Comparison of ENCODE assay signal across 1 cellular context in the genomic region with DNA sequence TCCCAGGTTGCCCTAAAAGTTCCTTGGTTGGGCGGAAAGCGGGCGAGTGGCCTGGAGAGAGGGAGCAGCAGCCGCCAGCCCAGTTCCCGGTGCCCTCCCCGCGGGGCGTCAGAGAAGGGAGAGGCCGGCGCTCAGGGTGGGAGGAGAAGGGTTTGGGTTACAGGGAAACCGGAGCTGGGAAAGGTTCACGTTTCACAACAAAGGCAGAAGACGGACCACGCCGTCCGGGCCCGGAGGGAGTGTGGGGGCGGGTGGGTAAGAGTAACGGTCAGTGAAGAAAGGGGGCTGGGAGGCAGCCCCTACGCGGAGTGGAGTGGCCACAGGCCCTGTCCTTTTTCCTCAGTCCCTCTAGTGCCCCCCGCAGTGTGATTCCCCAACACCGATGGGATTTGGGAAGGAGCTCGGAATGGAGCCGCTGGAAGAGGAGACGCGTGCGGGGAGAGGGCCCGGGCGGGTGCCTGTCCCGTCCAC.
TF ChIP-seq lines count a peak whose summit lies in the region.

No MANE protein-coding gene starts in this region.

TF ChIP-seq in WTC11, 78 proteins besides CTCF, POLR2A, EP300 and RAD21 (continued from another document and continues in another):
- TF ChIP-seq, protein P1, sequence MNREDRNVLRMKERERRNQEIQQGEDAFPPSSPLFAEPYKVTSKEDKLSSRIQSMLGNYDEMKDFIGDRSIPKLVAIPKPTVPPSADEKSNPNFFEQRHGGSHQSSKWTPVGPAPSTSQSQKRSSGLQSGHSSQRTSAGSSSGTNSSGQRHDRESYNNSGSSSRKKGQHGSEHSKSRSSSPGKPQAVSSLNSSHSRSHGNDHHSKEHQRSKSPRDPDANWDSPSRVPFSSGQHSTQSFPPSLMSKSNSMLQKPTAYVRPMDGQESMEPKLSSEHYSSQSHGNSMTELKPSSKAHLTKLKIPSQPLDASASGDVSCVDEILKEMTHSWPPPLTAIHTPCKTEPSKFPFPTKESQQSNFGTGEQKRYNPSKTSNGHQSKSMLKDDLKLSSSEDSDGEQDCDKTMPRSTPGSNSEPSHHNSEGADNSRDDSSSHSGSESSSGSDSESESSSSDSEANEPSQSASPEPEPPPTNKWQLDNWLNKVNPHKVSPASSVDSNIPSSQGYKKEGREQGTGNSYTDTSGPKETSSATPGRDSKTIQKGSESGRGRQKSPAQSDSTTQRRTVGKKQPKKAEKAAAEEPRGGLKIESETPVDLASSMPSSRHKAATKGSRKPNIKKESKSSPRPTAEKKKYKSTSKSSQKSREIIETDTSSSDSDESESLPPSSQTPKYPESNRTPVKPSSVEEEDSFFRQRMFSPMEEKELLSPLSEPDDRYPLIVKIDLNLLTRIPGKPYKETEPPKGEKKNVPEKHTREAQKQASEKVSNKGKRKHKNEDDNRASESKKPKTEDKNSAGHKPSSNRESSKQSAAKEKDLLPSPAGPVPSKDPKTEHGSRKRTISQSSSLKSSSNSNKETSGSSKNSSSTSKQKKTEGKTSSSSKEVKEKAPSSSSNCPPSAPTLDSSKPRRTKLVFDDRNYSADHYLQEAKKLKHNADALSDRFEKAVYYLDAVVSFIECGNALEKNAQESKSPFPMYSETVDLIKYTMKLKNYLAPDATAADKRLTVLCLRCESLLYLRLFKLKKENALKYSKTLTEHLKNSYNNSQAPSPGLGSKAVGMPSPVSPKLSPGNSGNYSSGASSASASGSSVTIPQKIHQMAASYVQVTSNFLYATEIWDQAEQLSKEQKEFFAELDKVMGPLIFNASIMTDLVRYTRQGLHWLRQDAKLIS (CRISPR knock-in tag; IDR thresholded peaks at IDR 0.05; ENCODE audit: borderline replicate concordance), result no peak
- no peak for TF ChIP-seq NFATC4 (CRISPR knock-in tag; IDR thresholded peaks at IDR 0.05)
- TF ChIP-seq TEAD1 (CRISPR knock-in tag; IDR thresholded peaks at IDR 0.05), result no peak
- TF ChIP-seq FOXK1 (CRISPR knock-in tag; IDR thresholded peaks at IDR 0.05), result peak; percentile 99
- TF ChIP-seq, protein P2, sequence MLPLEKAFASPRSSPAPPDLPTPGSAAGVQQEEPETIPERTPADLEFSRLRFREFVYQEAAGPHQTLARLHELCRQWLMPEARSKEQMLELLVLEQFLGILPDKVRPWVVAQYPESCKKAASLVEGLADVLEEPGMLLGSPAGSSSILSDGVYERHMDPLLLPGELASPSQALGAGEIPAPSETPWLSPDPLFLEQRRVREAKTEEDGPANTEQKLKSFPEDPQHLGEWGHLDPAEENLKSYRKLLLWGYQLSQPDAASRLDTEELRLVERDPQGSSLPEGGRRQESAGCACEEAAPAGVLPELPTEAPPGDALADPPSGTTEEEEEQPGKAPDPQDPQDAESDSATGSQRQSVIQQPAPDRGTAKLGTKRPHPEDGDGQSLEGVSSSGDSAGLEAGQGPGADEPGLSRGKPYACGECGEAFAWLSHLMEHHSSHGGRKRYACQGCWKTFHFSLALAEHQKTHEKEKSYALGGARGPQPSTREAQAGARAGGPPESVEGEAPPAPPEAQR (CRISPR knock-in tag; IDR thresholded peaks at IDR 0.05), result no peak
- TF ChIP-seq, protein P3, sequence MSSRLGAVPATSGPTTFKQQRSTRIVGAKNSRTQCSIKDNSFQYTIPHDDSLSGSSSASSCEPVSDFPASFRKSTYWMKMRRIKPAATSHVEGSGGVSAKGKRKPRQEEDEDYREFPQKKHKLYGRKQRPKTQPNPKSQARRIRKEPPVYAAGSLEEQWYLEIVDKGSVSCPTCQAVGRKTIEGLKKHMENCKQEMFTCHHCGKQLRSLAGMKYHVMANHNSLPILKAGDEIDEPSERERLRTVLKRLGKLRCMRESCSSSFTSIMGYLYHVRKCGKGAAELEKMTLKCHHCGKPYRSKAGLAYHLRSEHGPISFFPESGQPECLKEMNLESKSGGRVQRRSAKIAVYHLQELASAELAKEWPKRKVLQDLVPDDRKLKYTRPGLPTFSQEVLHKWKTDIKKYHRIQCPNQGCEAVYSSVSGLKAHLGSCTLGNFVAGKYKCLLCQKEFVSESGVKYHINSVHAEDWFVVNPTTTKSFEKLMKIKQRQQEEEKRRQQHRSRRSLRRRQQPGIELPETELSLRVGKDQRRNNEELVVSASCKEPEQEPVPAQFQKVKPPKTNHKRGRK (CRISPR knock-in tag; IDR thresholded peaks at IDR 0.05; ENCODE audit: borderline replicate concordance), result no peak
- TF ChIP-seq, protein P4, sequence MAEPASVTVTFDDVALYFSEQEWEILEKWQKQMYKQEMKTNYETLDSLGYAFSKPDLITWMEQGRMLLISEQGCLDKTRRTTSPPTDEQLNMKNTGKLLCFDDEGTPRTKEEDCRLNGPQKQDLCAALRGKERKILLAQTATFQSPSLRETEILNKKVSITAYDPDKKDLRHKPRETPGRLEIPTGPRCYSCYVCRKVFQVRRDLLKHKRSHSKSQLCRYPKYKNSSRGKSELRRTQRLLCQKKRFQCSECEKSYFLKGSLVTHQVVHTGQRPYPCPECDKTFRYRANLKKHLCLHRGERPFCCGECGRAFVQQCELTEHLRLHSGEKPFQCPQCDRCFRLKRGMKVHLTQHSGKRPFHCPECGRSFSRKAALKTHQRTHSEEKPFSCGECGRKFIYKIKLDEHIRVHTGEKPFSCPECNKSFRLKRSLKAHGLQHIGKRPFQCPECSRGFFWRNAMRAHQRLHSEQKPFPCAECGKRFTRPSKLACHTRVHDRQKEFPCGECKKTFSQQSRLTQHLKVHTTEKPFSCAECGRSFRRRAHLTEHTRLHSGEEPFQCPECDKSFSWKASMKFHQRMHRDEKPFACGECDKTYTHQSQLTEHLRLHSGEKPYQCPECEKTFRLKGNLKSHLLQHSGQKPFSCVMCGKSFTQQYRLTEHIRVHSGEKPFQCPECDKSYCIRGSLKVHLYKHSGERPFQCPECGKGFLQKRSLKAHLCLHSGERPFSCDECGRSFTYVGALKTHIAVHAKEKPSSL (CRISPR knock-in tag; conservative IDR thresholded peaks at IDR 0.05), result no peak
- no peak for TF ChIP-seq ZBTB21 (CRISPR knock-in tag; IDR thresholded peaks at IDR 0.05; ENCODE audit: borderline replicate concordance)
- peak; percentile 66 for TF ChIP-seq SP1 (CRISPR knock-in tag; conservative IDR thresholded peaks at IDR 0.05)
- TF ChIP-seq TCF7 (CRISPR knock-in tag; IDR thresholded peaks at IDR 0.05; ENCODE audit: low read depth), result no peak
- TF ChIP-seq, protein P5, sequence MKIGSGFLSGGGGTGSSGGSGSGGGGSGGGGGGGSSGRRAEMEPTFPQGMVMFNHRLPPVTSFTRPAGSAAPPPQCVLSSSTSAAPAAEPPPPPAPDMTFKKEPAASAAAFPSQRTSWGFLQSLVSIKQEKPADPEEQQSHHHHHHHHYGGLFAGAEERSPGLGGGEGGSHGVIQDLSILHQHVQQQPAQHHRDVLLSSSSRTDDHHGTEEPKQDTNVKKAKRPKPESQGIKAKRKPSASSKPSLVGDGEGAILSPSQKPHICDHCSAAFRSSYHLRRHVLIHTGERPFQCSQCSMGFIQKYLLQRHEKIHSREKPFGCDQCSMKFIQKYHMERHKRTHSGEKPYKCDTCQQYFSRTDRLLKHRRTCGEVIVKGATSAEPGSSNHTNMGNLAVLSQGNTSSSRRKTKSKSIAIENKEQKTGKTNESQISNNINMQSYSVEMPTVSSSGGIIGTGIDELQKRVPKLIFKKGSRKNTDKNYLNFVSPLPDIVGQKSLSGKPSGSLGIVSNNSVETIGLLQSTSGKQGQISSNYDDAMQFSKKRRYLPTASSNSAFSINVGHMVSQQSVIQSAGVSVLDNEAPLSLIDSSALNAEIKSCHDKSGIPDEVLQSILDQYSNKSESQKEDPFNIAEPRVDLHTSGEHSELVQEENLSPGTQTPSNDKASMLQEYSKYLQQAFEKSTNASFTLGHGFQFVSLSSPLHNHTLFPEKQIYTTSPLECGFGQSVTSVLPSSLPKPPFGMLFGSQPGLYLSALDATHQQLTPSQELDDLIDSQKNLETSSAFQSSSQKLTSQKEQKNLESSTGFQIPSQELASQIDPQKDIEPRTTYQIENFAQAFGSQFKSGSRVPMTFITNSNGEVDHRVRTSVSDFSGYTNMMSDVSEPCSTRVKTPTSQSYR (CRISPR knock-in tag; IDR thresholded peaks at IDR 0.05), result no peak
- no peak for TF ChIP-seq ELF4 (CRISPR knock-in tag; IDR thresholded peaks at IDR 0.05; ENCODE audit: low read depth)
- TF ChIP-seq, protein P6, sequence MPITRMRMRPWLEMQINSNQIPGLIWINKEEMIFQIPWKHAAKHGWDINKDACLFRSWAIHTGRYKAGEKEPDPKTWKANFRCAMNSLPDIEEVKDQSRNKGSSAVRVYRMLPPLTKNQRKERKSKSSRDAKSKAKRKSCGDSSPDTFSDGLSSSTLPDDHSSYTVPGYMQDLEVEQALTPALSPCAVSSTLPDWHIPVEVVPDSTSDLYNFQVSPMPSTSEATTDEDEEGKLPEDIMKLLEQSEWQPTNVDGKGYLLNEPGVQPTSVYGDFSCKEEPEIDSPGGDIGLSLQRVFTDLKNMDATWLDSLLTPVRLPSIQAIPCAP (CRISPR knock-in tag; IDR thresholded peaks at IDR 0.05), result no peak
- TF ChIP-seq NR1H2 (CRISPR knock-in tag; IDR thresholded peaks at IDR 0.05), result no peak
- no peak for TF ChIP-seq RORB (CRISPR knock-in tag; IDR thresholded peaks at IDR 0.05)
- no peak for TF ChIP-seq NR2C2 (CRISPR knock-in tag; IDR thresholded peaks at IDR 0.05)
- TF ChIP-seq OVOL2 (CRISPR knock-in tag; IDR thresholded peaks at IDR 0.05; ENCODE audit: borderline replicate concordance), result no peak
- TF ChIP-seq, protein P7, sequence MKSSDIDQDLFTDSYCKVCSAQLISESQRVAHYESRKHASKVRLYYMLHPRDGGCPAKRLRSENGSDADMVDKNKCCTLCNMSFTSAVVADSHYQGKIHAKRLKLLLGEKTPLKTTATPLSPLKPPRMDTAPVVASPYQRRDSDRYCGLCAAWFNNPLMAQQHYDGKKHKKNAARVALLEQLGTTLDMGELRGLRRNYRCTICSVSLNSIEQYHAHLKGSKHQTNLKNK (CRISPR knock-in tag; IDR thresholded peaks at IDR 0.05), result no peak
- TF ChIP-seq, protein P8, sequence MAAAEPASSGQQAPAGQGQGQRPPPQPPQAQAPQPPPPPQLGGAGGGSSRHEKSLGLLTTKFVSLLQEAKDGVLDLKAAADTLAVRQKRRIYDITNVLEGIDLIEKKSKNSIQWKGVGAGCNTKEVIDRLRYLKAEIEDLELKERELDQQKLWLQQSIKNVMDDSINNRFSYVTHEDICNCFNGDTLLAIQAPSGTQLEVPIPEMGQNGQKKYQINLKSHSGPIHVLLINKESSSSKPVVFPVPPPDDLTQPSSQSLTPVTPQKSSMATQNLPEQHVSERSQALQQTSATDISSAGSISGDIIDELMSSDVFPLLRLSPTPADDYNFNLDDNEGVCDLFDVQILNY (CRISPR knock-in tag; IDR thresholded peaks at IDR 0.05), result no peak
- TF ChIP-seq FOXJ3 (CRISPR knock-in tag; IDR thresholded peaks at IDR 0.05; ENCODE audit: borderline replicate concordance), result no peak
- TF ChIP-seq, protein P9, sequence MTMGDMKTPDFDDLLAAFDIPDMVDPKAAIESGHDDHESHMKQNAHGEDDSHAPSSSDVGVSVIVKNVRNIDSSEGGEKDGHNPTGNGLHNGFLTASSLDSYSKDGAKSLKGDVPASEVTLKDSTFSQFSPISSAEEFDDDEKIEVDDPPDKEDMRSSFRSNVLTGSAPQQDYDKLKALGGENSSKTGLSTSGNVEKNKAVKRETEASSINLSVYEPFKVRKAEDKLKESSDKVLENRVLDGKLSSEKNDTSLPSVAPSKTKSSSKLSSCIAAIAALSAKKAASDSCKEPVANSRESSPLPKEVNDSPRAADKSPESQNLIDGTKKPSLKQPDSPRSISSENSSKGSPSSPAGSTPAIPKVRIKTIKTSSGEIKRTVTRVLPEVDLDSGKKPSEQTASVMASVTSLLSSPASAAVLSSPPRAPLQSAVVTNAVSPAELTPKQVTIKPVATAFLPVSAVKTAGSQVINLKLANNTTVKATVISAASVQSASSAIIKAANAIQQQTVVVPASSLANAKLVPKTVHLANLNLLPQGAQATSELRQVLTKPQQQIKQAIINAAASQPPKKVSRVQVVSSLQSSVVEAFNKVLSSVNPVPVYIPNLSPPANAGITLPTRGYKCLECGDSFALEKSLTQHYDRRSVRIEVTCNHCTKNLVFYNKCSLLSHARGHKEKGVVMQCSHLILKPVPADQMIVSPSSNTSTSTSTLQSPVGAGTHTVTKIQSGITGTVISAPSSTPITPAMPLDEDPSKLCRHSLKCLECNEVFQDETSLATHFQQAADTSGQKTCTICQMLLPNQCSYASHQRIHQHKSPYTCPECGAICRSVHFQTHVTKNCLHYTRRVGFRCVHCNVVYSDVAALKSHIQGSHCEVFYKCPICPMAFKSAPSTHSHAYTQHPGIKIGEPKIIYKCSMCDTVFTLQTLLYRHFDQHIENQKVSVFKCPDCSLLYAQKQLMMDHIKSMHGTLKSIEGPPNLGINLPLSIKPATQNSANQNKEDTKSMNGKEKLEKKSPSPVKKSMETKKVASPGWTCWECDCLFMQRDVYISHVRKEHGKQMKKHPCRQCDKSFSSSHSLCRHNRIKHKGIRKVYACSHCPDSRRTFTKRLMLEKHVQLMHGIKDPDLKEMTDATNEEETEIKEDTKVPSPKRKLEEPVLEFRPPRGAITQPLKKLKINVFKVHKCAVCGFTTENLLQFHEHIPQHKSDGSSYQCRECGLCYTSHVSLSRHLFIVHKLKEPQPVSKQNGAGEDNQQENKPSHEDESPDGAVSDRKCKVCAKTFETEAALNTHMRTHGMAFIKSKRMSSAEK (CRISPR knock-in tag; IDR thresholded peaks at IDR 0.05; ENCODE audit: borderline replicate concordance), result no peak
- no peak for TF ChIP-seq JUN (CRISPR knock-in tag; IDR thresholded peaks at IDR 0.05)
- TF ChIP-seq ZNF423 (CRISPR knock-in tag; IDR thresholded peaks at IDR 0.05), result peak; percentile 75
- TF ChIP-seq, protein P10, sequence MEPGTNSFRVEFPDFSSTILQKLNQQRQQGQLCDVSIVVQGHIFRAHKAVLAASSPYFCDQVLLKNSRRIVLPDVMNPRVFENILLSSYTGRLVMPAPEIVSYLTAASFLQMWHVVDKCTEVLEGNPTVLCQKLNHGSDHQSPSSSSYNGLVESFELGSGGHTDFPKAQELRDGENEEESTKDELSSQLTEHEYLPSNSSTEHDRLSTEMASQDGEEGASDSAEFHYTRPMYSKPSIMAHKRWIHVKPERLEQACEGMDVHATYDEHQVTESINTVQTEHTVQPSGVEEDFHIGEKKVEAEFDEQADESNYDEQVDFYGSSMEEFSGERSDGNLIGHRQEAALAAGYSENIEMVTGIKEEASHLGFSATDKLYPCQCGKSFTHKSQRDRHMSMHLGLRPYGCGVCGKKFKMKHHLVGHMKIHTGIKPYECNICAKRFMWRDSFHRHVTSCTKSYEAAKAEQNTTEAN (CRISPR knock-in tag; IDR thresholded peaks at IDR 0.05), result 0 out of 2 replicates have a peak, but pooled peaks have one; percentile 44
- TF ChIP-seq, protein P11, sequence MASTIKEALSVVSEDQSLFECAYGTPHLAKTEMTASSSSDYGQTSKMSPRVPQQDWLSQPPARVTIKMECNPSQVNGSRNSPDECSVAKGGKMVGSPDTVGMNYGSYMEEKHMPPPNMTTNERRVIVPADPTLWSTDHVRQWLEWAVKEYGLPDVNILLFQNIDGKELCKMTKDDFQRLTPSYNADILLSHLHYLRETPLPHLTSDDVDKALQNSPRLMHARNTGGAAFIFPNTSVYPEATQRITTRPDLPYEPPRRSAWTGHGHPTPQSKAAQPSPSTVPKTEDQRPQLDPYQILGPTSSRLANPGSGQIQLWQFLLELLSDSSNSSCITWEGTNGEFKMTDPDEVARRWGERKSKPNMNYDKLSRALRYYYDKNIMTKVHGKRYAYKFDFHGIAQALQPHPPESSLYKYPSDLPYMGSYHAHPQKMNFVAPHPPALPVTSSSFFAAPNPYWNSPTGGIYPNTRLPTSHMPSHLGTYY (CRISPR knock-in tag; IDR thresholded peaks at IDR 0.05), result no peak
- TF ChIP-seq MYBL2 (CRISPR knock-in tag; IDR thresholded peaks at IDR 0.05), result peak; percentile 46; the same call in 1 of the 2 replicates
- TF ChIP-seq RELA (CRISPR knock-in tag; IDR thresholded peaks at IDR 0.05; ENCODE audit: borderline replicate concordance), result no peak
